1 cellular context compared by ENCODE assay signal in the genomic region with DNA sequence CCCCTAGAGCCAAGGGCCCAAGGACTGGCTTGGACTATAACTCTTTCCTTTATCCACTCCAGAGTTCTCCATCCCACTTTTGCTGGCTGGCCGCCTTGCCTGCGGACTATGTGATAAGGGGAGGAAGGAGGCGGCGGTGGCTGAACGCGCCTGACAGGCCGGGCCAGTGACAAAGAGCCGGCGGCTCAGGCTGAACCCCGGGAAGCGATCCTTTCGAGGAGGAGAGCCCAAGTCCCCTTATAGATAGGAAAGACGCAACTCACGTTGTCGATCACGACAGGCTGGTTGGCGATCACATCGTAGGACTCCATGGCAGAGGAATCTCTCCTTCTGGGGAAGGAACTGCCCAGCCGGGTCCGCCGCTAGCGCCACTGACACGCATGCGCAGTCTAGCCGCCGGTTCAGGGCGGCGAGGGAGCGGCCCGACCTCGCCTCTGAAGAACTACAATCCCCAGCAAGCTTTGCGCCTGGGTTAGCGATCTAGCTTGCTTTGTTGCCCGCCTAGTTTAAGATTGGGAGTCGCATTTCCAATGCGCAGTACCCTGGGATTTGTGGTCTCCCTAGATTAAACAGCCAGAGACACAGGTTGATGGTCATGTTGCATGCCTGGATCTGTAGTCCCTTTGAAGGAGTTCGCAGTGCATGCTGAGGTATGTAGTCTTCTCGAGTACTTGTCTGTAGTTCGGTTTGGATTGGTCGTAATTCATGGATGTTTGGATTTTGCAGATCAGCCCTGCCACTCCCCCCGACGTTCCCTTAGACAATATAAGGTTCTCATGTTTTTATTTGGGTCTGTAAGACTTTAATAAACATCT.
A peak's percentile ranks its signal among the peaks of the same experiment; 100 is the strongest.
TF ChIP-seq lines count a peak whose summit lies in the region.

A gene (minus strand): TSS at position 376 of the 815 bp plus-strand sequence. CDS start 65 bp downstream, at position 311.

TF ChIP-seq in K562, 482 proteins besides CTCF, POLR2A, EP300 and RAD21 (continued from another document and continues in another):
- TF ChIP-seq, protein P1, sequence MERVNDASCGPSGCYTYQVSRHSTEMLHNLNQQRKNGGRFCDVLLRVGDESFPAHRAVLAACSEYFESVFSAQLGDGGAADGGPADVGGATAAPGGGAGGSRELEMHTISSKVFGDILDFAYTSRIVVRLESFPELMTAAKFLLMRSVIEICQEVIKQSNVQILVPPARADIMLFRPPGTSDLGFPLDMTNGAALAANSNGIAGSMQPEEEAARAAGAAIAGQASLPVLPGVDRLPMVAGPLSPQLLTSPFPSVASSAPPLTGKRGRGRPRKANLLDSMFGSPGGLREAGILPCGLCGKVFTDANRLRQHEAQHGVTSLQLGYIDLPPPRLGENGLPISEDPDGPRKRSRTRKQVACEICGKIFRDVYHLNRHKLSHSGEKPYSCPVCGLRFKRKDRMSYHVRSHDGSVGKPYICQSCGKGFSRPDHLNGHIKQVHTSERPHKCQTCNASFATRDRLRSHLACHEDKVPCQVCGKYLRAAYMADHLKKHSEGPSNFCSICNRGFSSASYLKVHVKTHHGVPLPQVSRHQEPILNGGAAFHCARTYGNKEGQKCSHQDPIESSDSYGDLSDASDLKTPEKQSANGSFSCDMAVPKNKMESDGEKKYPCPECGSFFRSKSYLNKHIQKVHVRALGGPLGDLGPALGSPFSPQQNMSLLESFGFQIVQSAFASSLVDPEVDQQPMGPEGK (CRISPR knock-in tag; IDR thresholded peaks at IDR 0.05; ENCODE audit: borderline replicate concordance) = no peak
- TF ChIP-seq, protein P2, sequence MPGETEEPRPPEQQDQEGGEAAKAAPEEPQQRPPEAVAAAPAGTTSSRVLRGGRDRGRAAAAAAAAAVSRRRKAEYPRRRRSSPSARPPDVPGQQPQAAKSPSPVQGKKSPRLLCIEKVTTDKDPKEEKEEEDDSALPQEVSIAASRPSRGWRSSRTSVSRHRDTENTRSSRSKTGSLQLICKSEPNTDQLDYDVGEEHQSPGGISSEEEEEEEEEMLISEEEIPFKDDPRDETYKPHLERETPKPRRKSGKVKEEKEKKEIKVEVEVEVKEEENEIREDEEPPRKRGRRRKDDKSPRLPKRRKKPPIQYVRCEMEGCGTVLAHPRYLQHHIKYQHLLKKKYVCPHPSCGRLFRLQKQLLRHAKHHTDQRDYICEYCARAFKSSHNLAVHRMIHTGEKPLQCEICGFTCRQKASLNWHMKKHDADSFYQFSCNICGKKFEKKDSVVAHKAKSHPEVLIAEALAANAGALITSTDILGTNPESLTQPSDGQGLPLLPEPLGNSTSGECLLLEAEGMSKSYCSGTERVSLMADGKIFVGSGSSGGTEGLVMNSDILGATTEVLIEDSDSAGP (CRISPR knock-in tag; IDR thresholded peaks at IDR 0.05) = no peak
- TF ChIP-seq, protein P3, sequence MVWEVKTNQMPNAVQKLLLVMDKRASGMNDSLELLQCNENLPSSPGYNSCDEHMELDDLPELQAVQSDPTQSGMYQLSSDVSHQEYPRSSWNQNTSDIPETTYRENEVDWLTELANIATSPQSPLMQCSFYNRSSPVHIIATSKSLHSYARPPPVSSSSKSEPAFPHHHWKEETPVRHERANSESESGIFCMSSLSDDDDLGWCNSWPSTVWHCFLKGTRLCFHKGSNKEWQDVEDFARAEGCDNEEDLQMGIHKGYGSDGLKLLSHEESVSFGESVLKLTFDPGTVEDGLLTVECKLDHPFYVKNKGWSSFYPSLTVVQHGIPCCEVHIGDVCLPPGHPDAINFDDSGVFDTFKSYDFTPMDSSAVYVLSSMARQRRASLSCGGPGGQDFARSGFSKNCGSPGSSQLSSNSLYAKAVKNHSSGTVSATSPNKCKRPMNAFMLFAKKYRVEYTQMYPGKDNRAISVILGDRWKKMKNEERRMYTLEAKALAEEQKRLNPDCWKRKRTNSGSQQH (CRISPR knock-in tag; IDR thresholded peaks at IDR 0.05) = 0 out of 2 replicates have a peak, but pooled peaks have one; percentile 5
- TF ChIP-seq MYC (IDR thresholded peaks at IDR 0.05; ENCODE audit: low read depth, low read length) (no peak; the same call in 1 of the 2 replicates), MYC (CRISPR knock-in tag; IDR thresholded peaks at IDR 0.05; ENCODE audit: borderline replicate concordance, low read depth) (no peak), LARP7 (IDR thresholded peaks at IDR 0.05) (no peak), NCOA2 (IDR thresholded peaks at IDR 0.05; ENCODE audit: partially characterized antibody in 2 of 2) (peak in 1 of 2 experiments; percentile 85), TAF1 (IDR thresholded peaks at IDR 0.05; ENCODE audit: control insufficient read depth, extremely low read depth, insufficient read depth, low read length, severe bottlenecking) (peak; percentile 12), CTBP1 (IDR thresholded peaks at IDR 0.05; ENCODE audit: borderline replicate concordance) (peak; percentile 41; the same call in 1 of the 2 replicates), NR2F6 (CRISPR knock-in tag; IDR thresholded peaks at IDR 0.05) (no peak), LEF1 (IDR thresholded peaks at IDR 0.05) (peak; percentile 61; the same call in 1 of the 2 replicates), CREM (IDR thresholded peaks at IDR 0.05; ENCODE audit: low read depth) (peak; percentile 86), BACH1 (tag; IDR thresholded peaks at IDR 0.05) (0 out of 2 replicates have a peak, but pooled peaks have one; percentile 53), JUND (IDR thresholded peaks at IDR 0.05; ENCODE audit: borderline replicate concordance, low read depth, low read length) (peak; percentile 54; the same call in 1 of the 2 replicates), JUND (tag; IDR thresholded peaks at IDR 0.05; ENCODE audit: borderline replicate concordance, low read depth, low read length) (no peak), SMARCA4 (IDR thresholded peaks at IDR 0.05) (no peak), PML (IDR thresholded peaks at IDR 0.05; ENCODE audit: low read length) (no peak), ZFP36 (IDR thresholded peaks at IDR 0.05; ENCODE audit: low read depth, low read length, partially characterized antibody) (no peak), CXXC5 (CRISPR knock-in tag; IDR thresholded peaks at IDR 0.05) (peak; percentile 22), ZFX (CRISPR knock-in tag; IDR thresholded peaks at IDR 0.05) (peak; percentile 83), ZNF766 (CRISPR knock-in tag; conservative IDR thresholded peaks at IDR 0.05) (peak; percentile 89), NR2C2 (CRISPR knock-in tag; IDR thresholded peaks at IDR 0.05) (no peak; the same call in 1 of the 2 replicates), NR2C2 (tag; IDR thresholded peaks at IDR 0.05) (peak; percentile 96), MTA1 (IDR thresholded peaks at IDR 0.05; ENCODE audit: borderline replicate concordance) (0 out of 2 replicates have a peak, but pooled peaks have one; percentile 16), SUPT5H (IDR thresholded peaks at IDR 0.05) (peak; percentile 73), HDAC1 (IDR thresholded peaks at IDR 0.05) (peak in 1 of 2 experiments; percentile 10; a peak in 1 of 4 replicates), SP1 (CRISPR knock-in tag; IDR thresholded peaks at IDR 0.05) (peak; percentile 4; the same call in 1 of the 2 replicates), ATF7 (IDR thresholded peaks at IDR 0.05) (peak; percentile 65), ELF4 (CRISPR knock-in tag; IDR thresholded peaks at IDR 0.05) (0 out of 2 replicates have a peak, but pooled peaks have one; percentile 42), TCF3 (CRISPR knock-in tag; IDR thresholded peaks at IDR 0.05) (no peak), DIDO1 (tag; IDR thresholded peaks at IDR 0.05; ENCODE audit: low read depth) (0 out of 2 replicates have a peak, but pooled peaks have one; percentile 42), EGR1 (conservative IDR thresholded peaks at IDR 0.05) (no peak), HMGN3 (IDR thresholded peaks at IDR 0.05; ENCODE audit: borderline replicate concordance, extremely low read depth, insufficient read length, low read depth, low read length) (no peak), TBP (optimal IDR thresholded peaks at IDR 0.05; ENCODE audit: low read depth, low read length) (peak; percentile 34), SMAD3 (CRISPR knock-in tag; conservative IDR thresholded peaks at IDR 0.05) (0 out of 2 replicates have a peak, but pooled peaks have one; percentile 32), SPI1 (IDR thresholded peaks at IDR 0.05; ENCODE audit: borderline replicate concordance, low read depth, low read length) (peak; percentile 38; the same call in 1 of the 2 replicates), MAZ (CRISPR knock-in tag; conservative IDR thresholded peaks at IDR 0.05 in 1 of 2, IDR thresholded peaks at IDR 0.05 in 1 of 2) (peak; percentile 2 to 10; a peak in 1 of 4 replicates), POLR2AphosphoS5 (IDR thresholded peaks at IDR 0.05; ENCODE audit: control insufficient read depth, insufficient read depth, low read depth, low read length) (peak; percentile 61; the same call in 1 of the 2 replicates)
- TF ChIP-seq, protein P4, sequence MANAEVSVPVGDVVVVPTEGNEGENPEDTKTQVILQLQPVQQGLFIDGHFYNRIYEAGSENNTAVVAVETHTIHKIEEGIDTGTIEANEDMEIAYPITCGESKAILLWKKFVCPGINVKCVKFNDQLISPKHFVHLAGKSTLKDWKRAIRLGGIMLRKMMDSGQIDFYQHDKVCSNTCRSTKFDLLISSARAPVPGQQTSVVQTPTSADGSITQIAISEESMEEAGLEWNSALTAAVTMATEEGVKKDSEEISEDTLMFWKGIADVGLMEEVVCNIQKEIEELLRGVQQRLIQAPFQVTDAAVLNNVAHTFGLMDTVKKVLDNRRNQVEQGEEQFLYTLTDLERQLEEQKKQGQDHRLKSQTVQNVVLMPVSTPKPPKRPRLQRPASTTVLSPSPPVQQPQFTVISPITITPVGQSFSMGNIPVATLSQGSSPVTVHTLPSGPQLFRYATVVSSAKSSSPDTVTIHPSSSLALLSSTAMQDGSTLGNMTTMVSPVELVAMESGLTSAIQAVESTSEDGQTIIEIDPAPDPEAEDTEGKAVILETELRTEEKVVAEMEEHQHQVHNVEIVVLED (CRISPR knock-in tag; IDR thresholded peaks at IDR 0.05) = peak; percentile 30; the same call in 1 of the 2 replicates
- TF ChIP-seq, protein P5, sequence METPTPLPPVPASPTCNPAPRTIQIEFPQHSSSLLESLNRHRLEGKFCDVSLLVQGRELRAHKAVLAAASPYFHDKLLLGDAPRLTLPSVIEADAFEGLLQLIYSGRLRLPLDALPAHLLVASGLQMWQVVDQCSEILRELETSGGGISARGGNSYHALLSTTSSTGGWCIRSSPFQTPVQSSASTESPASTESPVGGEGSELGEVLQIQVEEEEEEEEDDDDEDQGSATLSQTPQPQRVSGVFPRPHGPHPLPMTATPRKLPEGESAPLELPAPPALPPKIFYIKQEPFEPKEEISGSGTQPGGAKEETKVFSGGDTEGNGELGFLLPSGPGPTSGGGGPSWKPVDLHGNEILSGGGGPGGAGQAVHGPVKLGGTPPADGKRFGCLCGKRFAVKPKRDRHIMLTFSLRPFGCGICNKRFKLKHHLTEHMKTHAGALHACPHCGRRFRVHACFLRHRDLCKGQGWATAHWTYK (CRISPR knock-in tag; IDR thresholded peaks at IDR 0.05) = no peak
- TF ChIP-seq, protein P6, sequence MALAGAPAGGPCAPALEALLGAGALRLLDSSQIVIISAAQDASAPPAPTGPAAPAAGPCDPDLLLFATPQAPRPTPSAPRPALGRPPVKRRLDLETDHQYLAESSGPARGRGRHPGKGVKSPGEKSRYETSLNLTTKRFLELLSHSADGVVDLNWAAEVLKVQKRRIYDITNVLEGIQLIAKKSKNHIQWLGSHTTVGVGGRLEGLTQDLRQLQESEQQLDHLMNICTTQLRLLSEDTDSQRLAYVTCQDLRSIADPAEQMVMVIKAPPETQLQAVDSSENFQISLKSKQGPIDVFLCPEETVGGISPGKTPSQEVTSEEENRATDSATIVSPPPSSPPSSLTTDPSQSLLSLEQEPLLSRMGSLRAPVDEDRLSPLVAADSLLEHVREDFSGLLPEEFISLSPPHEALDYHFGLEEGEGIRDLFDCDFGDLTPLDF (CRISPR knock-in tag; IDR thresholded peaks at IDR 0.05) = no peak
- TF ChIP-seq, protein P7, sequence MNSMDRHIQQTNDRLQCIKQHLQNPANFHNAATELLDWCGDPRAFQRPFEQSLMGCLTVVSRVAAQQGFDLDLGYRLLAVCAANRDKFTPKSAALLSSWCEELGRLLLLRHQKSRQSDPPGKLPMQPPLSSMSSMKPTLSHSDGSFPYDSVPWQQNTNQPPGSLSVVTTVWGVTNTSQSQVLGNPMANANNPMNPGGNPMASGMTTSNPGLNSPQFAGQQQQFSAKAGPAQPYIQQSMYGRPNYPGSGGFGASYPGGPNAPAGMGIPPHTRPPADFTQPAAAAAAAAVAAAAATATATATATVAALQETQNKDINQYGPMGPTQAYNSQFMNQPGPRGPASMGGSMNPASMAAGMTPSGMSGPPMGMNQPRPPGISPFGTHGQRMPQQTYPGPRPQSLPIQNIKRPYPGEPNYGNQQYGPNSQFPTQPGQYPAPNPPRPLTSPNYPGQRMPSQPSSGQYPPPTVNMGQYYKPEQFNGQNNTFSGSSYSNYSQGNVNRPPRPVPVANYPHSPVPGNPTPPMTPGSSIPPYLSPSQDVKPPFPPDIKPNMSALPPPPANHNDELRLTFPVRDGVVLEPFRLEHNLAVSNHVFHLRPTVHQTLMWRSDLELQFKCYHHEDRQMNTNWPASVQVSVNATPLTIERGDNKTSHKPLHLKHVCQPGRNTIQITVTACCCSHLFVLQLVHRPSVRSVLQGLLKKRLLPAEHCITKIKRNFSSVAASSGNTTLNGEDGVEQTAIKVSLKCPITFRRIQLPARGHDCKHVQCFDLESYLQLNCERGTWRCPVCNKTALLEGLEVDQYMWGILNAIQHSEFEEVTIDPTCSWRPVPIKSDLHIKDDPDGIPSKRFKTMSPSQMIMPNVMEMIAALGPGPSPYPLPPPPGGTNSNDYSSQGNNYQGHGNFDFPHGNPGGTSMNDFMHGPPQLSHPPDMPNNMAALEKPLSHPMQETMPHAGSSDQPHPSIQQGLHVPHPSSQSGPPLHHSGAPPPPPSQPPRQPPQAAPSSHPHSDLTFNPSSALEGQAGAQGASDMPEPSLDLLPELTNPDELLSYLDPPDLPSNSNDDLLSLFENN (IDR thresholded peaks at IDR 0.05; ENCODE audit: low read depth in 2 of 2, low read length in 2 of 2) = no peak
- TF ChIP-seq, protein P8, sequence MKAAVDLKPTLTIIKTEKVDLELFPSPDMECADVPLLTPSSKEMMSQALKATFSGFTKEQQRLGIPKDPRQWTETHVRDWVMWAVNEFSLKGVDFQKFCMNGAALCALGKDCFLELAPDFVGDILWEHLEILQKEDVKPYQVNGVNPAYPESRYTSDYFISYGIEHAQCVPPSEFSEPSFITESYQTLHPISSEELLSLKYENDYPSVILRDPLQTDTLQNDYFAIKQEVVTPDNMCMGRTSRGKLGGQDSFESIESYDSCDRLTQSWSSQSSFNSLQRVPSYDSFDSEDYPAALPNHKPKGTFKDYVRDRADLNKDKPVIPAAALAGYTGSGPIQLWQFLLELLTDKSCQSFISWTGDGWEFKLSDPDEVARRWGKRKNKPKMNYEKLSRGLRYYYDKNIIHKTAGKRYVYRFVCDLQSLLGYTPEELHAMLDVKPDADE (conservative IDR thresholded peaks at IDR 0.05; ENCODE audit: control insufficient read depth, low read depth, low read length) = peak; percentile 97
- TF ChIP-seq, protein P9, sequence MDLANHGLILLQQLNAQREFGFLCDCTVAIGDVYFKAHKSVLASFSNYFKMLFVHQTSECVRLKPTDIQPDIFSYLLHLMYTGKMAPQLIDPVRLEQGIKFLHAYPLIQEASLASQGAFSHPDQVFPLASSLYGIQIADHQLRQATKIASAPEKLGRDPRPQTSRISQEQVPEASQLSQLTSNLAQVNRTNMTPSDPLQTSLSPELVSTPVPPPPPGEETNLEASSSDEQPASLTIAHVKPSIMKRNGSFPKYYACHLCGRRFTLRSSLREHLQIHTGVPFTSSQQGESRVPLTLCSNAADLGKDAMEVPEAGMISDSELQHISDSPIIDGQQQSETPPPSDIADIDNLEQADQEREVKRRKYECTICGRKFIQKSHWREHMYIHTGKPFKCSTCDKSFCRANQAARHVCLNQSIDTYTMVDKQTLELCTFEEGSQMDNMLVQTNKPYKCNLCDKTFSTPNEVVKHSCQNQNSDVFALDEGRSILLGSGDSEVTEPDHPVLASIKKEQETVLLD (IDR thresholded peaks at IDR 0.05) = peak; percentile 92
